ENCODE assay signal across 7 cellular contexts in the genomic region with DNA sequence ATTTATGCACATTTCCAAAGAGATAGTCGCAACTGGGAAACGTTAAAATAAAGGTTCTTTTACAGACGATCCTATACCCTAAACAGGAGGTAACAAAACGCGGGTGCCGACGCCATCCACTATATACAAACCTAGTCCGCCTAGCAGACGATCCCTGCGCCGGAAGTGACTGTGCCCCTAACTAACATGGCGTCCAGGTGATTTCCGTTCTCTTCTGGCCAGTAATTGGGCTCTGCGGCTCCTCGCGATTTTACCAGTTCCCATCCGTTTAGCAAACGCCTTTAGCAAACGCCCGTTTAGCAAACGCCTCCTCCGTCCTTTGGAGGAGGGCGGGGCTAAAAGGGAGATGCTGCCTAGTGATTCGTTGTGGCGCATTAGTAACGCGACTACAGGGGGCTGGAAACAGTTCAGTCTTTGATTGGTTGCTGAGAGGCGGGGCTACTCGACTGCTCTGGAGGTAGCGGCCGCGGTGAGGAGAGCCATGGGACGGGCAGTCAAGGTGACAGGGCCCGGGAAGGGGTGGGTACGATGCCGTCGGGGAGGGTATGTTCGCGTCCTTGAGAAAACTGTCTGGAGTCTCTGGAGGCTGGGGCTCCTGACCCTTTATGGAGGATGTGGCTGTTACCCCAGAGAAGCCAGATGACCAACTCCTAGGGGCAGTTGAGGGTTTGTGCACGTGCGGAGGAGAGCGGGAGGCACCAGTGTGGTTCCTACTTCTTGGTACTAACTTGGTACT. TPM values are rescaled to one million over a fixed set of nuclear protein-coding genes. Genes with fewer than 3 reads are reported as not detected.
DNase-seq lines count a peak whose midpoint lies in the region; ATAC-seq, FAIRE-seq and TF ChIP-seq lines count a peak whose summit lies in the region.

A gene (plus strand): TSS at position 405 of the 736 bp plus-strand sequence. CDS start 77 bp downstream, at position 482.

- H3K27ac ChIP-seq in hepatocyte, result peak within 1 kb of the TSS; percentile 35

- H3K9me3 ChIP-seq in hepatocyte (ENCODE audit: low read depth), result no peaks in the 10 kb centered on the region

- H3K79me2 ChIP-seq in hepatocyte, result peaks cover 10% of the 10 kb centered on the region

- no peaks in the 10 kb centered on the region for H3K4me1 ChIP-seq in hepatocyte (ENCODE audit: insufficient read depth)

- no peaks in the 10 kb centered on the region for H4K20me1 ChIP-seq in hepatocyte (ENCODE audit: insufficient read depth, poor library complexity, severe bottlenecking)

- no peak for TF ChIP-seq CTCF in hepatocyte (IDR thresholded peaks at IDR 0.05; ENCODE audit: poor library complexity)

- no peaks in the 10 kb centered on the region for H3K27me3 ChIP-seq in hepatocyte

- WGBS in hepatocyte (ENCODE audit: low lambda C conversion rate, missing lambda C conversion rate), result 1% methylated on average over 37 of the region's 42 CpGs

- H3K4me3 ChIP-seq in hepatocyte, result peak within 1 kb of the TSS; percentile 38

- FAIRE-seq in GM18507 (lab: Jason Lieb, UNC), result peak; percentile 100

- no peaks in the 10 kb centered on the region for H3K36me3 ChIP-seq in hepatocyte (replicated peaks; ENCODE audit: insufficient read depth, low read depth)

- H2AFZ ChIP-seq in hepatocyte, result peak within 1 kb of the TSS; percentile 72

- ATAC-seq in HG02981 (IDR thresholded peaks at IDR 0.05; ENCODE audit: unreplicated experiment), result peak; percentile 97

- no peaks in the 10 kb centered on the region for H3K9me2 ChIP-seq in hepatocyte (replicated peaks; ENCODE audit: insufficient read depth)

- peak; percentile 79 for DNase-seq in GM18507 (ENCODE audit: extremely low spot score, insufficient read length, low read depth)
- DNase-seq in NCI-H2029 treated with DMSO at 0.1 percent for 48 hours (lab: John Stamatoyannopoulos, UW), result peak; percentile 99
- peak; percentile 89 for DNase-seq in T-helper 9 cell
- peak; percentile 99 for DNase-seq in astrocyte of the hippocampus (ENCODE audit: low read depth, low spot score)
- DNase-seq in hepatocyte (ENCODE audit: low spot score), result peak; percentile 99
- DNase-seq in renal cortical epithelial cell (ENCODE audit: low read depth), result peak; percentile 99

- peak within 1 kb of the TSS; percentile 85 for H3K4me2 ChIP-seq in hepatocyte

RNA-seq across cellular contexts. Expression of the gene that starts here (rescaled TPM):
- 5.1 and 6.1 TPM in 2 replicates for total RNA-seq in hepatocyte
- polyA plus RNA-seq in hepatocyte, result 9.5 and 12.2 TPM in 2 replicates
- 4.5 and 10.0 TPM in 2 replicates for total RNA-seq in renal cortical epithelial cell

Comparison
In these comparisons a context has a peak if more than half of its experiments do, and no peak if none do; other contexts are left out.
1. Peak in every context shown above with its lines: DNase-seq, ATAC-seq, H3K4me3 ChIP-seq and H3K27ac ChIP-seq.